ENCODE assay signal across 8 cellular contexts in genomic region chr20:37651932-37652331, GRCh38. TPM values are rescaled to one million over a fixed set of nuclear protein-coding genes. Genes with fewer than 3 reads are reported as not detected.
DNase-seq lines count a peak whose midpoint lies in the region; ATAC-seq and TF ChIP-seq lines count a peak whose summit lies in the region.

No MANE protein-coding gene starts in this region.

- intact Hi-C loops in PC-9 (cut with micrococcal nuclease; ENCODE audit: unreplicated experiment), result loop anchor here (1.0 to 10.0 kb wide), 4 partner anchors 243 to 571 kb away; no protein-coding TSS in a partner anchor

- no peaks in the 10 kb centered on the region for H3K36me3 Mint-ChIP-seq in naive B cell

- peak; percentile 74 to 82 for ATAC-seq in naive B cell (ENCODE audit: low read depth in 2 of 2)

- no peak overlapping the region for H3K27ac ChIP-seq in PC-9

- no TSS peak for BruUV-seq in PC-9 (replicated peaks; lab: Mats Ljungman, UMichigan)

- H3K9me3 ChIP-seq in PC-9 (ENCODE audit: insufficient read depth, low read depth), result no peaks in the 10 kb centered on the region

- H3F3A ChIP-seq in PC-9 (ENCODE audit: insufficient read depth, low read depth), result no peaks in the 10 kb centered on the region

- DNase-seq in AG09319 (ENCODE audit: extremely low read depth, low read depth) (no peak), GM20000 (ENCODE audit: low spot score) (peak; percentile 26), PC-9 (peak in 1 of 2 experiments; percentile 68), dermis blood vessel endothelial cell (peak; percentile 55), naive B cell (peak; percentile 31)
- DNase-seq in effector CD8-positive, alpha-beta T cell (lab: John Stamatoyannopoulos, UW), result no peak
- DNase-seq in activated CD4-positive, CD25-positive, alpha-beta regulatory T cell treated with anti-CD3 and anti-CD28 coated beads, Interleukin-2, amount 50 U/mL, for 72 hours, result no peak
- DNase-seq in activated CD4-positive, CD25-positive, alpha-beta regulatory T cell (lab: John Stamatoyannopoulos, UW), result no peak

- no peaks in the 10 kb centered on the region for H4K20me1 ChIP-seq in PC-9 (ENCODE audit: insufficient read depth)

- H3K36me3 ChIP-seq in PC-9 (ENCODE audit: low read depth), result no peaks in the 10 kb centered on the region

- H3K27ac Mint-ChIP-seq in naive B cell, result peak overlapping the region in 2 of 6 donors; percentile 32 to 67

- H3K9me3 Mint-ChIP-seq in naive B cell, result no peaks in the 10 kb centered on the region

- no peak overlapping the region for H2AFZ ChIP-seq in PC-9

- H3K4me1 ChIP-seq in PC-9 (replicated peaks; ENCODE audit: insufficient read depth), result no peaks in the 10 kb centered on the region

- no peak overlapping the region for H3K4me3 Mint-ChIP-seq in naive B cell

- peaks cover 0 to 1% (median 0%) of the 10 kb centered on the region in 3 donors for H3K4me1 Mint-ChIP-seq in naive B cell

- no peak overlapping the region for H3K4me3 ChIP-seq in PC-9

- TF ChIP-seq CTCF in AG09319 (IDR thresholded peaks at IDR 0.05; ENCODE audit: low read depth, low read length), result peak; percentile 42
- no peak for TF ChIP-seq CTCF in GM20000 (IDR thresholded peaks at IDR 0.05; ENCODE audit: extremely low read depth, missing control alignments)
- TF ChIP-seq CTCF in PC-9 (conservative IDR thresholded peaks at IDR 0.05), result peak; percentile 67

- H3K4me2 ChIP-seq in PC-9, result no peak overlapping the region

- H3K27me3 ChIP-seq in PC-9 (ENCODE audit: insufficient read depth, low read depth), result peaks cover 6% of the 10 kb centered on the region

- POLR2A ChIA-PET in PC-9 (lab: Charles Lee; ENCODE audit: unreplicated experiment), result no interaction called here

- CTCF ChIA-PET in PC-9 (lab: Charles Lee), result no interaction called here

- H3K79me2 ChIP-seq in PC-9 (ENCODE audit: low read depth), result no peaks in the 10 kb centered on the region

- H3K9me2 ChIP-seq in PC-9 (ENCODE audit: insufficient read depth), result no peaks in the 10 kb centered on the region

- peaks cover 18 to 43% (median 37%) of the 10 kb centered on the region in 3 donors for H3K27me3 Mint-ChIP-seq in naive B cell

RNA-seq across cellular contexts. Expression of gene CTNNBL1, which starts 41.9 kb away (rescaled TPM):
- total RNA-seq in PC-9 (2021) (55.6 and 83.5 TPM in 2 replicates), dermis blood vessel endothelial cell (32.8 and 35.8 TPM in 2 replicates)
- polyA plus RNA-seq in naive B cell (ENCODE audit: low read depth in 6 of 6), result 100 to 1,000 TPM; 102 to 200 (median 125) TPM

Comparison
In these comparisons a context has a peak if more than half of its experiments do, and no peak if none do; other contexts are left out.
1. DNase-seq: peak in GM20000 (single experiment), dermis blood vessel endothelial cell (single experiment) and naive B cell (single experiment); none in AG09319 (single experiment), effector CD8-positive, alpha-beta T cell (single experiment), activated CD4-positive, CD25-positive, alpha-beta regulatory T cell treated with anti-CD3 and anti-CD28 coated beads, Interleukin-2, amount 50 U/mL, for 72 hours (single experiment) and activated CD4-positive, CD25-positive, alpha-beta regulatory T cell (0 of 4).